7 cellular contexts compared by ENCODE assay signal in genomic region chr5:145887976-145888574, GRCh38.
DNase-seq lines count a peak whose midpoint lies in the region; FAIRE-seq and TF ChIP-seq lines count a peak whose summit lies in the region.

No MANE protein-coding gene starts in this region.

- H3K4me3 ChIP-seq in GM12875 (ENCODE audit: low read depth, low read length) (no peak overlapping the region), WERI-Rb-1 (ENCODE audit: low read depth, low read length) (no peak overlapping the region), iPS DF 6.9 (ENCODE audit: low read length) (no peak overlapping the region)

- FAIRE-seq in urothelium cell line (lab: Jason Lieb, UNC) = no peak

- DNase-seq in KBM-7 = peak; percentile 73
- DNase-seq in WERI-Rb-1 = peak; percentile 77
- peak; percentile 41 for DNase-seq in iPS DF 6.9 (ENCODE audit: low read depth, low spot score)
- peak; percentile 36 for DNase-seq in urothelium cell line (ENCODE audit: low spot score)
- DNase-seq in 8988T = no peak
- no peak for DNase-seq in GM20000 (ENCODE audit: low spot score)

- in situ Hi-C loops in KBM-7 (cut with MboI; ENCODE audit: low pct_unique_long_range_greater_than_20kb, low sequenced_read_pairs) = no loop called here

- WGBS in iPS DF 6.9 (ENCODE audit: insufficient coverage, insufficient read length) = no CpG with 5 or more reads among the region's 5 CpGs

- H3K27ac ChIP-seq in WERI-Rb-1 = no peak overlapping the region
- no peak overlapping the region for H3K27ac ChIP-seq in iPS DF 6.9 (ENCODE audit: low read length)

- no peaks in the 10 kb centered on the region for H3K27me3 ChIP-seq in WERI-Rb-1 (ENCODE audit: insufficient read depth, low read depth, severe bottlenecking)
- no peaks in the 10 kb centered on the region for H3K27me3 ChIP-seq in iPS DF 6.9 (ENCODE audit: control insufficient read depth, insufficient read depth, low read length)

- H3K4me1 ChIP-seq in iPS DF 6.9 (ENCODE audit: control insufficient read depth, insufficient read depth, low read length) = peaks cover 1% of the 10 kb centered on the region; the same call in 1 of the 2 replicates

- no peaks in the 10 kb centered on the region for H3K36me3 ChIP-seq in WERI-Rb-1
- H3K36me3 ChIP-seq in iPS DF 6.9 (ENCODE audit: control insufficient read depth, insufficient read depth, low read length) = no peaks in the 10 kb centered on the region

- TF ChIP-seq CTCF in GM12875 (IDR thresholded peaks at IDR 0.05; ENCODE audit: borderline replicate concordance, insufficient read depth, low read depth, low read length) (peak; percentile 52; the same call in 1 of the 2 replicates), WERI-Rb-1 (IDR thresholded peaks at IDR 0.05; ENCODE audit: low read depth, low read length) (peak; percentile 83), GM20000 (IDR thresholded peaks at IDR 0.05; ENCODE audit: extremely low read depth, missing control alignments) (no peak)

- H3K9me3 ChIP-seq in WERI-Rb-1 (ENCODE audit: severe bottlenecking) (no peaks in the 10 kb centered on the region), iPS DF 6.9 (ENCODE audit: control insufficient read depth, insufficient read depth, low read length) (no peaks in the 10 kb centered on the region; the same call in 1 of the 2 replicates)

Comparison
In these comparisons a context has a peak if more than half of its experiments do, and no peak if none do; other contexts are left out.
1. DNase-seq: peak in KBM-7 (single experiment), WERI-Rb-1 (single experiment), iPS DF 6.9 (single experiment) and urothelium cell line (single experiment); none in 8988T (single experiment) and GM20000 (single experiment).